ENCODE assay signal across 11 cellular contexts in the genomic region with DNA sequence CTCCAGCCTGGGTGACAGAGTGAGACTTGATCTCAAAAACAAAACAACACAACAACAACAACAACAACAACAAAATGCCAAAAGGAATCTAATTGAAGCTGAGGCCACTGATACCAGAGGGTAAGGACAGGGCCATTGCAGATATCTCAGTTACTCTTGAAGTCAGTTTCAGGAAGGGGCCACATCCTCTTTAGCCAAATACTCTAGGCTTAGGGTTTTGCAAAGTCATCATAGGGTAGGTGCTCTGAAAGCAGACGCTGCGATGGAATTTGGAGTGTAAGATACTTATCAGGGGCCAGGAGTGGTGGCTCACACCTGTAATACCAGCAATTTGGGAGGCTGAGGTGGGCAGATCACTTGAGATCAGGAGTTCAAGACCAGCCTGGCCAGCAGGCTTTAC.
"Had no signal": no experiment of that assay in that cellular context is flagged by ENCODE, and none has a peak within 500 bp of the region (broad histone marks: within the 10 kb centered on the region; RNA-seq: fewer than 3 reads in every experiment).

No MANE protein-coding gene starts in this region.

- ATAC-seq: activated T-cell treated with anti-CD3 and anti-CD28 coated beads, Interleukin-2, amount 50 U/mL, for 4 hours; left ventricle myocardium superior had no signal

- H3K9me3 ChIP-seq: sigmoid colon had no signal

- H3K4me3 ChIP-seq: sigmoid colon had no signal

- H3K27ac ChIP-seq: sigmoid colon had no signal

- H3K4me1 ChIP-seq: sigmoid colon had no signal

- DNase-seq: activated CD4-positive, alpha-beta memory T cell treated with anti-CD3 and anti-CD28 coated beads for 36 hours; activated CD4-positive, alpha-beta T cell treated with anti-CD3 and anti-CD28 coated beads for 1 hour; activated gamma-delta T cell; activated T-cell treated with anti-CD3 and anti-CD28 coated beads, Interleukin-2, amount 50 U/mL, for 4 hours; amygdala; cerebellar nuclear complex; hippocampal formation; left ventricle myocardium superior; sigmoid colon; stimulated activated CD4-positive, alpha-beta T cell treated with anti-CD3 and anti-CD28 coated beads, Interleukin-2, amount 100 ng/mL, for 24 hours; stimulated activated naive CD4-positive, alpha-beta T cell treated with Interleukin-2 at 50 U/mL for 16 hours had no signal

- H3K36me3 ChIP-seq: sigmoid colon had no signal
